In genomic region chr16:22307838-22308237, GRCh38 we compare ENCODE assay signal across 19 cellular contexts. TPM values are rescaled to one million over a fixed set of nuclear protein-coding genes. Genes with fewer than 3 reads are reported as not detected.
A peak's percentile ranks its signal among the peaks of the same experiment; 100 is the strongest.
DNase-seq lines count a peak whose midpoint lies in the region; ATAC-seq and TF ChIP-seq lines count a peak whose summit lies in the region.
"Had no signal": no experiment of that assay in that cellular context is flagged by ENCODE, and none has a peak within 500 bp of the region (broad histone marks: within the 10 kb centered on the region; RNA-seq: fewer than 3 reads in every experiment).

No MANE protein-coding gene starts in this region.

- H2AK5ac ChIP-seq in IMR-90 (ENCODE audit: low read depth, low read length) = no peak overlapping the region

- H3K4ac ChIP-seq in IMR-90 (ENCODE audit: low read depth, low read length) = no peak overlapping the region

- no peak overlapping the region for H3K14ac ChIP-seq in IMR-90 (replicated peaks; ENCODE audit: low read depth, low read length)

- H3K27me3 Mint-ChIP-seq in activated naive CD8-positive, alpha-beta T cell treated with anti-CD3 and anti-CD28 coated beads for 36 hours = no peaks in the 10 kb centered on the region
- H3K27me3 Mint-ChIP-seq in activated naive CD8-positive, alpha-beta T cell treated with anti-CD3 and anti-CD28 coated beads, Interleukin-2, amount 50 U/mL, for 24 hours = no peaks in the 10 kb centered on the region

- no peak overlapping the region for H4K8ac ChIP-seq in IMR-90 (ENCODE audit: low read depth in 2 of 2, low read length in 2 of 2)

- POLR2A ChIA-PET in IMR-90 (lab: Charles Lee; ENCODE audit: unreplicated experiment) = no interaction called here

- no peak for TF ChIP-seq POLR2A in IMR-90 (IDR thresholded peaks at IDR 0.05; ENCODE audit: low read depth, low read length)

- peaks cover 15% of the 10 kb centered on the region; the same call in 1 of the 2 replicates for H4K20me1 ChIP-seq in IMR-90 (ENCODE audit: insufficient read depth, low read length)

- intact Hi-C loops in IMR-90 (cut with micrococcal nuclease) = no loop called here

- no peaks in the 10 kb centered on the region for H3K4me1 ChIP-seq in IMR-90 (ENCODE audit: control insufficient read depth, insufficient read depth, low read length)
- H3K4me1 ChIP-seq in effector memory CD4-positive, alpha-beta T cell (ENCODE audit: control insufficient read depth, insufficient read depth, low read length, poor library complexity, severe bottlenecking) = no peaks in the 10 kb centered on the region
- H3K4me1 ChIP-seq: Caco-2 had no signal

- no peak for TF ChIP-seq RAD21 in IMR-90 (IDR thresholded peaks at IDR 0.05; ENCODE audit: low read length)

- H3K18ac ChIP-seq in IMR-90 (ENCODE audit: low read depth, low read length) = no peak overlapping the region

- no peak overlapping the region for H2BK5ac ChIP-seq in IMR-90 (ENCODE audit: low read depth, low read length, poor library complexity, severe bottlenecking)

- no peak overlapping the region for H3K56ac ChIP-seq in IMR-90 (ENCODE audit: extremely low read depth, insufficient read depth, low read length)

- no CpG with 5 or more reads among the region's 10 CpGs for WGBS in IMR-90 (ENCODE audit: extremely low coverage in 2 of 2, insufficient read length in 1 of 2), 2 experiments

- H3K36me3 Mint-ChIP-seq in activated naive CD8-positive, alpha-beta T cell treated with anti-CD3 and anti-CD28 coated beads for 36 hours = peaks cover 10% of the 10 kb centered on the region
- peaks cover 24% of the 10 kb centered on the region for H3K36me3 Mint-ChIP-seq in activated naive CD8-positive, alpha-beta T cell treated with anti-CD3 and anti-CD28 coated beads, Interleukin-2, amount 50 U/mL, for 24 hours (ENCODE audit: low read depth)
- H3K36me3 Mint-ChIP-seq in stimulated activated effector memory CD8-positive, alpha-beta T cell treated with anti-CD3 and anti-CD28 coated beads, Interleukin-12 subunit alpha, Interleukin-12 subunit beta, amount 100 ng/mL, for 72 hours = peaks cover 100% of the 10 kb centered on the region

- CTCF ChIA-PET in IMR-90 (lab: Yijun Ruan, JAX) = no interaction called here

- H3K9me3 Mint-ChIP-seq in activated naive CD8-positive, alpha-beta T cell treated with anti-CD3 and anti-CD28 coated beads for 36 hours = no peaks in the 10 kb centered on the region
- no peaks in the 10 kb centered on the region for H3K9me3 Mint-ChIP-seq in activated naive CD8-positive, alpha-beta T cell treated with anti-CD3 and anti-CD28 coated beads, Interleukin-2, amount 50 U/mL, for 24 hours
- H3K9me3 Mint-ChIP-seq in stimulated activated effector memory CD8-positive, alpha-beta T cell treated with anti-CD3 and anti-CD28 coated beads, Interleukin-12 subunit alpha, Interleukin-12 subunit beta, amount 100 ng/mL, for 72 hours = no peaks in the 10 kb centered on the region
- H3K9me3 Mint-ChIP-seq: H9 had no signal

- H3K36me3 ChIP-seq in IMR-90 (ENCODE audit: control insufficient read depth, insufficient read depth, low read length) = peaks cover 47% of the 10 kb centered on the region
- H3K36me3 ChIP-seq in effector memory CD4-positive, alpha-beta T cell (ENCODE audit: control insufficient read depth, insufficient read depth, low read length) = peaks cover 83% of the 10 kb centered on the region

- no peak overlapping the region for H4K5ac ChIP-seq in IMR-90 (ENCODE audit: low read depth, low read length)

- no peak overlapping the region for H2BK20ac ChIP-seq in IMR-90 (ENCODE audit: low read depth, low read length)

- H2AK9ac ChIP-seq in IMR-90 (replicated peaks; ENCODE audit: low read depth, low read length, poor library complexity) = peak overlapping the region; percentile 65

- no peak overlapping the region for H2BK120ac ChIP-seq in IMR-90 (ENCODE audit: low read depth, low read length)

- peaks cover 3% of the 10 kb centered on the region for H3K4me1 Mint-ChIP-seq in activated naive CD8-positive, alpha-beta T cell treated with anti-CD3 and anti-CD28 coated beads for 36 hours
- H3K4me1 Mint-ChIP-seq in activated naive CD8-positive, alpha-beta T cell treated with anti-CD3 and anti-CD28 coated beads, Interleukin-2, amount 50 U/mL, for 24 hours = no peaks in the 10 kb centered on the region
- H3K4me1 Mint-ChIP-seq in stimulated activated effector memory CD8-positive, alpha-beta T cell treated with anti-CD3 and anti-CD28 coated beads, Interleukin-12 subunit alpha, Interleukin-12 subunit beta, amount 100 ng/mL, for 72 hours = peaks cover 18% of the 10 kb centered on the region

- no peak overlapping the region for H3K9ac ChIP-seq in IMR-90 (ENCODE audit: low read depth, low read length)

- no peak overlapping the region for H3K27ac ChIP-seq in IMR-90 (ENCODE audit: insufficient read depth, low read length)
- H3K27ac ChIP-seq in effector memory CD4-positive, alpha-beta T cell (ENCODE audit: insufficient read depth, low read length, poor library complexity, severe bottlenecking) = no peak overlapping the region
- H3K27ac ChIP-seq: HL-60 had no signal

- no peaks in the 10 kb centered on the region for H3K9me3 ChIP-seq in IMR-90 (ENCODE audit: control insufficient read depth, insufficient read depth, low read length)
- H3K9me3 ChIP-seq in effector memory CD4-positive, alpha-beta T cell (ENCODE audit: control insufficient read depth, low read length) = no peaks in the 10 kb centered on the region
- H3K9me3 ChIP-seq: Caco-2 had no signal

- H3K4me3 ChIP-seq in IMR-90 (ENCODE audit: insufficient read depth, low read depth, low read length) = no peak overlapping the region
- H3K4me3 ChIP-seq in effector memory CD4-positive, alpha-beta T cell (ENCODE audit: insufficient read depth, low read depth, low read length, poor library complexity, severe bottlenecking) = no peak overlapping the region

- H3K4me3 Mint-ChIP-seq in activated naive CD8-positive, alpha-beta T cell treated with anti-CD3 and anti-CD28 coated beads for 36 hours = no peak overlapping the region
- H3K4me3 Mint-ChIP-seq in activated naive CD8-positive, alpha-beta T cell treated with anti-CD3 and anti-CD28 coated beads, Interleukin-2, amount 50 U/mL, for 24 hours = no peak overlapping the region
- H3K4me3 Mint-ChIP-seq in stimulated activated effector memory CD8-positive, alpha-beta T cell treated with anti-CD3 and anti-CD28 coated beads, Interleukin-12 subunit alpha, Interleukin-12 subunit beta, amount 100 ng/mL, for 72 hours = no peak overlapping the region
- H3K4me3 Mint-ChIP-seq: H9 had no signal

- no peak overlapping the region for H2AFZ ChIP-seq in IMR-90 (replicated peaks; ENCODE audit: low read length, poor library complexity)

- no TSS peak for BruUV-seq in IMR-90 (replicated peaks; lab: Mats Ljungman, UMichigan)

- dilution Hi-C loops in IMR-90 (cut with HindIII; ENCODE audit: low sequenced_read_pairs, unreplicated experiment) = no loop called here

- no peak for ATAC-seq in activated naive CD8-positive, alpha-beta T cell treated with anti-CD3 and anti-CD28 coated beads, Interleukin-2, amount 50 U/mL, for 24 hours
- ATAC-seq in IMR-90 (ENCODE audit: low read depth) = no peak
- ATAC-seq in esophagus mucosa = peak; percentile 11
- no peak for ATAC-seq in stimulated activated effector memory CD8-positive, alpha-beta T cell treated with anti-CD3 and anti-CD28 coated beads, Interleukin-12 subunit alpha, Interleukin-12 subunit beta, amount 100 ng/mL, for 72 hours
- ATAC-seq: Right ventricle myocardium inferior had no signal

- no peak overlapping the region for H4K91ac ChIP-seq in IMR-90 (ENCODE audit: insufficient read depth, low read depth, low read length)

- no peaks in the 10 kb centered on the region for H3K27me3 ChIP-seq in IMR-90 (ENCODE audit: control insufficient read depth, insufficient read depth, low read length)
- no peaks in the 10 kb centered on the region for H3K27me3 ChIP-seq in effector memory CD4-positive, alpha-beta T cell (replicated peaks; ENCODE audit: control insufficient read depth, insufficient read depth, low read length, poor library complexity, severe bottlenecking)

- H3K4me2 ChIP-seq in IMR-90 (ENCODE audit: low read depth, low read length) = no peak overlapping the region

- H3K27ac Mint-ChIP-seq in activated naive CD8-positive, alpha-beta T cell treated with anti-CD3 and anti-CD28 coated beads for 36 hours = peak overlapping the region; percentile 32
- H3K27ac Mint-ChIP-seq in activated naive CD8-positive, alpha-beta T cell treated with anti-CD3 and anti-CD28 coated beads, Interleukin-2, amount 50 U/mL, for 24 hours = no peak overlapping the region
- peak overlapping the region; percentile 30 for H3K27ac Mint-ChIP-seq in stimulated activated effector memory CD8-positive, alpha-beta T cell treated with anti-CD3 and anti-CD28 coated beads, Interleukin-12 subunit alpha, Interleukin-12 subunit beta, amount 100 ng/mL, for 72 hours
- H3K27ac Mint-ChIP-seq: H9 had no signal

- no peaks in the 10 kb centered on the region; the same call in 1 of the 2 replicates for H3K9me1 ChIP-seq in IMR-90 (ENCODE audit: insufficient read depth, low read length)

- no peak overlapping the region for H2BK15ac ChIP-seq in IMR-90 (ENCODE audit: low read depth, low read length)

- in situ Hi-C loops in IMR-90 (cut with MboI; ENCODE audit: low sequenced_read_pairs) = no loop called here

- DNase-seq in activated naive CD8-positive, alpha-beta T cell treated with anti-CD3 and anti-CD28 coated beads for 36 hours = no peak
- DNase-seq in activated naive CD8-positive, alpha-beta T cell treated with anti-CD3 and anti-CD28 coated beads, Interleukin-2, amount 50 U/mL, for 24 hours = no peak
- no peak for DNase-seq in IMR-90
- no peak for DNase-seq in stimulated activated effector memory CD8-positive, alpha-beta T cell treated with anti-CD3 and anti-CD28 coated beads, Interleukin-12 subunit alpha, Interleukin-12 subunit beta, amount 100 ng/mL, for 72 hours (ENCODE audit: low spot score in 2 of 2)
- no peak for DNase-seq in effector memory CD4-positive, alpha-beta T cell
- no peak for DNase-seq in HUDEP-2 (lab: John Stamatoyannopoulos, UW; ENCODE audit: unreplicated experiment in 76 of 76)
- DNase-seq: ACHN; C1 segment of cervical spinal cord; Caco-2; GDM1; H9; NCI-H1092 treated with DMSO at 0.1 percent for 48 hours; NCI-H146; NCI-H510A; NCI-H748 treated with DMSO at 0.1 percent for 48 hours; NK-92 treated with Interleukin-12 subunit alpha and Interleukin-12 subunit beta, amount 100 ng/mL, for 24 hours had no signal

- peaks cover 14 to 38% of the 10 kb centered on the region in 2 experiments for H3K79me1 ChIP-seq in IMR-90 (ENCODE audit: low read depth in 1 of 2, low read length in 2 of 2)

- no peak for TF ChIP-seq CTCF in IMR-90 (conservative IDR thresholded peaks at IDR 0.05; ENCODE audit: low read depth, low read length)

- no peak overlapping the region for H3K23ac ChIP-seq in IMR-90 (ENCODE audit: low read depth, low read length)

RNA-seq across cellular contexts. Expression of gene POLR3E, which starts 10.6 kb away (rescaled TPM):
- 10 to 100 TPM; 94.3 to 95.8 TPM for total RNA-seq in activated naive CD8-positive, alpha-beta T cell treated with anti-CD3 and anti-CD28 coated beads for 36 hours
- total RNA-seq in IMR-90 (2012; rRNA removed) (19.9 and 71.1 TPM in 2 replicates), esophagus mucosa (28.2 TPM)
- polyA plus RNA-seq in IMR-90 (2012; rRNA removed) = 46.0 and 49.5 TPM in 2 replicates
- 19.8 and 21.1 TPM in 2 replicates for polyA plus RNA-seq in IMR-90 (2012; cell fraction: cytosol; rRNA removed)
- polyA plus RNA-seq in IMR-90 (2012; cell fraction: nucleus; rRNA removed; ENCODE audit: low replicate concordance) = 49.8 and 64.8 TPM in 2 replicates
